39 cellular contexts compared by ENCODE assay signal in genomic region chr10:25425776-25426175, GRCh38.
"Had no signal": no experiment of that assay in that cellular context is flagged by ENCODE, and none has a peak within 500 bp of the region (broad histone marks: within the 10 kb centered on the region; RNA-seq: fewer than 3 reads in every experiment).

No MANE protein-coding gene starts in this region.

- H3K4me1 ChIP-seq: adrenal gland, ascending aorta, body of pancreas, breast epithelium had no signal

- H3K36me3 Mint-ChIP-seq: activated naive CD4-positive, alpha-beta T cell treated with anti-CD3 and anti-CD28 coated beads, Interleukin-2, amount 10 ng/mL, durations not matched to agents 7 days and 5 days; activated naive CD4-positive, alpha-beta T cell treated with anti-CD3 and anti-CD28 coated beads, Interleukin-2, amount 50 U/mL, for 24 hours; activated naive CD4-positive, alpha-beta T cell treated with anti-CD3 and anti-CD28 coated beads, Interleukin-2, amount 50 U/mL, for 72 hours; activated naive CD8-positive, alpha-beta T cell; activated naive CD8-positive, alpha-beta T cell treated with anti-CD3 and anti-CD28 coated beads for 36 hours; activated naive CD8-positive, alpha-beta T cell treated with anti-CD3 and anti-CD28 coated beads, Interleukin-2, amount 10 ng/mL, durations not matched to agents 7 days and 5 days; brain had no signal

- H3K4me3 Mint-ChIP-seq: activated naive CD4-positive, alpha-beta T cell treated with anti-CD3 and anti-CD28 coated beads for 36 hours; activated naive CD4-positive, alpha-beta T cell treated with anti-CD3 and anti-CD28 coated beads, Interleukin-2, amount 10 ng/mL, durations not matched to agents 7 days and 5 days; activated naive CD4-positive, alpha-beta T cell treated with anti-CD3 and anti-CD28 coated beads, Interleukin-2, amount 50 U/mL, for 24 hours; activated naive CD8-positive, alpha-beta T cell; activated naive CD8-positive, alpha-beta T cell treated with anti-CD3 and anti-CD28 coated beads for 36 hours; activated naive CD8-positive, alpha-beta T cell treated with anti-CD3 and anti-CD28 coated beads, Interleukin-2, amount 10 ng/mL, durations not matched to agents 7 days and 5 days; activated naive CD8-positive, alpha-beta T cell treated with anti-CD3 and anti-CD28 coated beads, Interleukin-2, amount 50 U/mL, for 24 hours; activated T-cell treated with anti-CD3 and anti-CD28 coated beads, Interleukin-2, amount 50 U/mL, for 24 hours; activated T-cell treated with anti-CD3 and anti-CD28 coated beads, Interleukin-2, amount 50 U/mL, for 4 hours; activated T-cell treated with anti-CD3 and anti-CD28 coated beads, Interleukin-2, amount 50 U/mL, for 72 hours; activated T-helper 1 cell treated with anti-CD3 and anti-CD28 coated beads, Interleukin-12 subunit alpha, Interleukin-12 subunit beta, Interleukin-2, Interleukin-4 antibody, amounts not matched to agents 30 ng/mL and 10 ng/mL and 1 ng/mL, durations not matched to agents 14 hours and 24 hours and 36 hours; activated T-helper 17 cell treated with anti-CD3 and anti-CD28 coated beads, Interleukin-2, amount 50 U/mL, for 72 hours; brain; central memory CD8-positive, alpha-beta T cell had no signal

- H3K9me3 ChIP-seq: adrenal gland, ascending aorta, body of pancreas, breast epithelium had no signal

- H3K27me3 Mint-ChIP-seq: activated naive CD4-positive, alpha-beta T cell treated with anti-CD3 and anti-CD28 coated beads, Interleukin-2, amount 10 ng/mL, durations not matched to agents 7 days and 5 days; activated naive CD4-positive, alpha-beta T cell treated with anti-CD3 and anti-CD28 coated beads, Interleukin-2, amount 50 U/mL, for 24 hours; activated naive CD8-positive, alpha-beta T cell; activated naive CD8-positive, alpha-beta T cell treated with anti-CD3 and anti-CD28 coated beads for 36 hours; activated naive CD8-positive, alpha-beta T cell treated with anti-CD3 and anti-CD28 coated beads, Interleukin-2, amount 10 ng/mL, durations not matched to agents 7 days and 5 days; activated naive CD8-positive, alpha-beta T cell treated with anti-CD3 and anti-CD28 coated beads, Interleukin-2, amount 50 U/mL, for 24 hours; activated T-cell treated with anti-CD3 and anti-CD28 coated beads, Interleukin-2, amount 50 U/mL, for 24 hours; activated T-helper 17 cell treated with anti-CD3 and anti-CD28 coated beads, Interleukin-2, amount 50 U/mL, for 72 hours; brain; central memory CD8-positive, alpha-beta T cell had no signal

- H3K36me3 ChIP-seq: adrenal gland, ascending aorta, brain microvascular endothelial cell, breast epithelium, cardiac muscle cell had no signal

- H3K27ac Mint-ChIP-seq: activated naive CD4-positive, alpha-beta T cell treated with anti-CD3 and anti-CD28 coated beads for 36 hours; activated naive CD4-positive, alpha-beta T cell treated with anti-CD3 and anti-CD28 coated beads, Interleukin-2, amount 10 ng/mL, durations not matched to agents 7 days and 5 days; activated naive CD4-positive, alpha-beta T cell treated with anti-CD3 and anti-CD28 coated beads, Interleukin-2, amount 50 U/mL, for 24 hours; activated naive CD4-positive, alpha-beta T cell treated with anti-CD3 and anti-CD28 coated beads, Interleukin-2, amount 50 U/mL, for 72 hours; activated naive CD8-positive, alpha-beta T cell; activated naive CD8-positive, alpha-beta T cell treated with anti-CD3 and anti-CD28 coated beads for 36 hours; activated naive CD8-positive, alpha-beta T cell treated with anti-CD3 and anti-CD28 coated beads, Interleukin-2, amount 10 ng/mL, durations not matched to agents 7 days and 5 days; activated naive CD8-positive, alpha-beta T cell treated with anti-CD3 and anti-CD28 coated beads, Interleukin-2, amount 50 U/mL, for 24 hours; activated T-cell treated with anti-CD3 and anti-CD28 coated beads, Interleukin-2, amount 50 U/mL, for 24 hours; activated T-cell treated with anti-CD3 and anti-CD28 coated beads, Interleukin-2, amount 50 U/mL, for 72 hours; activated T-helper 1 cell treated with anti-CD3 and anti-CD28 coated beads, Interleukin-12 subunit alpha, Interleukin-12 subunit beta, Interleukin-2, Interleukin-4 antibody, amounts not matched to agents 30 ng/mL and 10 ng/mL and 1 ng/mL, durations not matched to agents 14 hours and 24 hours and 36 hours; activated T-helper 17 cell treated with anti-CD3 and anti-CD28 coated beads, Interleukin-2, amount 50 U/mL, for 72 hours; activated T-helper 2 cell treated with anti-CD3 and anti-CD28 coated beads, Interferon-gamma antibody, Interleukin-2, Interleukin-4, amounts not matched to agents 10 μg/mL and 5 μg/mL and 100 μg/mL, durations not matched to agents 14 hours and 24 hours and 36 hours; brain had no signal

- H3K9me3 Mint-ChIP-seq: activated T-cell treated with anti-CD3 and anti-CD28 coated beads, Interleukin-2, amount 50 U/mL, for 24 hours; activated T-helper 1 cell treated with anti-CD3 and anti-CD28 coated beads, Interleukin-12 subunit alpha, Interleukin-12 subunit beta, Interleukin-2, Interleukin-4 antibody, amounts not matched to agents 30 ng/mL and 10 ng/mL and 1 ng/mL, durations not matched to agents 14 hours and 24 hours and 36 hours had no signal

- H3K27ac ChIP-seq: adrenal gland, ascending aorta, body of pancreas, brain microvascular endothelial cell, breast epithelium, cardiac muscle cell had no signal

- H3K4me1 Mint-ChIP-seq: activated naive CD4-positive, alpha-beta T cell treated with anti-CD3 and anti-CD28 coated beads, Interleukin-2, amount 10 ng/mL, durations not matched to agents 7 days and 5 days; activated naive CD4-positive, alpha-beta T cell treated with anti-CD3 and anti-CD28 coated beads, Interleukin-2, amount 50 U/mL, for 24 hours; activated naive CD8-positive, alpha-beta T cell treated with anti-CD3 and anti-CD28 coated beads for 36 hours; activated naive CD8-positive, alpha-beta T cell treated with anti-CD3 and anti-CD28 coated beads, Interleukin-2, amount 10 ng/mL, durations not matched to agents 7 days and 5 days; activated naive CD8-positive, alpha-beta T cell treated with anti-CD3 and anti-CD28 coated beads, Interleukin-2, amount 50 U/mL, for 24 hours; activated T-helper 17 cell treated with anti-CD3 and anti-CD28 coated beads, Interleukin-2, amount 50 U/mL, for 72 hours; brain; central memory CD8-positive, alpha-beta T cell had no signal

- DNase-seq: activated effector memory CD4-positive, alpha-beta T cell treated with anti-CD3 and anti-CD28 coated beads, Interleukin-2, amount 50 U/mL, for 16 hours; activated effector memory CD4-positive, alpha-beta T cell treated with Interleukin-2 at 50 U/mL for 16 hours; activated gamma-delta T cell; activated gamma-delta T cell treated with Interleukin-2 at 50 U/mL for 16 hours; activated naive CD4-positive, alpha-beta T cell; activated naive CD4-positive, alpha-beta T cell treated with anti-CD3 and anti-CD28 coated beads for 36 hours; activated naive CD4-positive, alpha-beta T cell treated with anti-CD3 and anti-CD28 coated beads, Interleukin-2, amount 10 ng/mL, durations not matched to agents 7 days and 5 days; activated naive CD4-positive, alpha-beta T cell treated with anti-CD3 and anti-CD28 coated beads, Interleukin-2, amount 50 U/mL, for 16 hours; activated naive CD4-positive, alpha-beta T cell treated with Interleukin-2 at 50 U/mL for 16 hours; activated naive CD8-positive, alpha-beta T cell treated with anti-CD3 and anti-CD28 coated beads for 36 hours; activated naive CD8-positive, alpha-beta T cell treated with anti-CD3 and anti-CD28 coated beads, Interleukin-2, amount 10 ng/mL, durations not matched to agents 7 days and 5 days; activated naive CD8-positive, alpha-beta T cell treated with anti-CD3 and anti-CD28 coated beads, Interleukin-2, amount 50 U/mL, for 24 hours; activated T-cell treated with anti-CD3 and anti-CD28 coated beads for 4 hours; activated T-cell treated with anti-CD3 and anti-CD28 coated beads, Interleukin-2, amount 50 U/mL, for 1 hour; activated T-cell treated with anti-CD3 and anti-CD28 coated beads, Interleukin-2, amount 50 U/mL, for 24 hours; activated T-cell treated with anti-CD3 and anti-CD28 coated beads, Interleukin-2, amount 50 U/mL, for 4 hours; activated T-cell treated with anti-CD3 and anti-CD28 coated beads, Interleukin-2, amount 50 U/mL, for 48 hours; activated T-cell treated with anti-CD3 and anti-CD28 coated beads, Interleukin-2, amount 50 U/mL, for 72 hours; adrenal gland; amniotic stem cell; amygdala; anterior cingulate cortex; aorta; body of pancreas; brain microvascular endothelial cell; caudate nucleus; central memory CD4-positive, alpha-beta T cell; cerebellar nuclear complex had no signal

- H3K27me3 ChIP-seq: adrenal gland, ascending aorta, body of pancreas, brain microvascular endothelial cell, breast epithelium, cardiac muscle cell had no signal

- ATAC-seq: activated naive CD4-positive, alpha-beta T cell treated with anti-CD3 and anti-CD28 coated beads, Interleukin-2, amount 50 U/mL, for 72 hours; activated naive CD8-positive, alpha-beta T cell treated with anti-CD3 and anti-CD28 coated beads, Interleukin-2, amount 50 U/mL, for 24 hours; activated T-cell treated with anti-CD3 and anti-CD28 coated beads, Interleukin-2, amount 50 U/mL, for 4 hours; activated T-cell treated with anti-CD3 and anti-CD28 coated beads, Interleukin-2, amount 50 U/mL, for 72 hours; activated T-helper 17 cell treated with anti-CD3 and anti-CD28 coated beads, Interleukin-2, amount 50 U/mL, for 72 hours; body of pancreas had no signal

- H3K4me3 ChIP-seq: adrenal gland, ascending aorta, body of pancreas, breast epithelium, cardiac muscle cell had no signal
